9 cellular contexts compared by ENCODE assay signal in genomic region chr3:30548605-30549004, GRCh38. TPM values are rescaled to one million over a fixed set of nuclear protein-coding genes. Genes with fewer than 3 reads are reported as not detected.
DNase-seq lines count a peak whose midpoint lies in the region; ATAC-seq and TF ChIP-seq lines count a peak whose summit lies in the region.
"Had no signal": no experiment of that assay in that cellular context is flagged by ENCODE, and none has a peak within 500 bp of the region (broad histone marks: within the 10 kb centered on the region; RNA-seq: fewer than 3 reads in every experiment).

No MANE protein-coding gene starts in this region.

- TF ChIP-seq CTCF in GM12865 (IDR thresholded peaks at IDR 0.05; ENCODE audit: insufficient read depth, low read depth, low read length, missing control alignments): no peak
- TF ChIP-seq CTCF in nephron progenitor cell (IDR thresholded peaks at IDR 0.05): no peak

- peaks cover 11% of the 10 kb centered on the region for H3K9me3 Mint-ChIP-seq in activated T-helper 1 cell treated with anti-CD3 and anti-CD28 coated beads, Interleukin-12 subunit alpha, Interleukin-12 subunit beta, Interleukin-2, Interleukin-4 antibody, amounts not matched to agents 30 ng/mL and 10 ng/mL and 1 ng/mL, durations not matched to agents 14 hours and 24 hours and 36 hours
- no peaks in the 10 kb centered on the region for H3K9me3 Mint-ChIP-seq in nephron progenitor cell

- peaks cover 2% of the 10 kb centered on the region for H3K36me3 Mint-ChIP-seq in activated T-helper 1 cell treated with anti-CD3 and anti-CD28 coated beads, Interleukin-12 subunit alpha, Interleukin-12 subunit beta, Interleukin-2, Interleukin-4 antibody, amounts not matched to agents 30 ng/mL and 10 ng/mL and 1 ng/mL, durations not matched to agents 14 hours and 24 hours and 36 hours (ENCODE audit: low read depth)
- no peaks in the 10 kb centered on the region for H3K36me3 Mint-ChIP-seq in nephron progenitor cell (ENCODE audit: low read depth)
- H3K36me3 Mint-ChIP-seq: activated naive CD8-positive, alpha-beta T cell had no signal

- H3K4me1 Mint-ChIP-seq in activated T-helper 1 cell treated with anti-CD3 and anti-CD28 coated beads, Interleukin-12 subunit alpha, Interleukin-12 subunit beta, Interleukin-2, Interleukin-4 antibody, amounts not matched to agents 30 ng/mL and 10 ng/mL and 1 ng/mL, durations not matched to agents 14 hours and 24 hours and 36 hours (ENCODE audit: low read depth): peaks cover 28% of the 10 kb centered on the region
- peaks cover 8% of the 10 kb centered on the region for H3K4me1 Mint-ChIP-seq in nephron progenitor cell

- no peak for ATAC-seq in HG03342 (IDR thresholded peaks at IDR 0.05; ENCODE audit: unreplicated experiment)

- intact Hi-C loops in activated T-helper 1 cell treated with anti-CD3 and anti-CD28 coated beads, Interleukin-12 subunit alpha, Interleukin-12 subunit beta, Interleukin-2, Interleukin-4 antibody, amounts not matched to agents 30 ng/mL and 10 ng/mL and 1 ng/mL, durations not matched to agents 14 hours and 24 hours and 36 hours (cut with micrococcal nuclease): loop anchor here (5.0 kb wide), 2 partner anchors 54 to 201 kb away; no protein-coding TSS in a partner anchor

- H3K4me3 ChIP-seq in GM12865 (ENCODE audit: low read depth, low read length): no peak overlapping the region

- H3K4me3 Mint-ChIP-seq in activated T-helper 1 cell treated with anti-CD3 and anti-CD28 coated beads, Interleukin-12 subunit alpha, Interleukin-12 subunit beta, Interleukin-2, Interleukin-4 antibody, amounts not matched to agents 30 ng/mL and 10 ng/mL and 1 ng/mL, durations not matched to agents 14 hours and 24 hours and 36 hours: no peak overlapping the region
- H3K4me3 Mint-ChIP-seq in nephron progenitor cell: no peak overlapping the region
- H3K4me3 Mint-ChIP-seq: activated naive CD8-positive, alpha-beta T cell had no signal

- peak; percentile 25 for DNase-seq in GM12865 (ENCODE audit: low read depth)
- DNase-seq in HT-29 (ENCODE audit: low spot score): peak; percentile 11
- peak; percentile 15 for DNase-seq in activated T-helper 1 cell treated with anti-CD3 and anti-CD28 coated beads, Interleukin-12 subunit alpha, Interleukin-12 subunit beta, Interleukin-2, Interleukin-4 antibody, amounts not matched to agents 30 ng/mL and 10 ng/mL and 1 ng/mL, durations not matched to agents 14 hours and 24 hours and 36 hours (ENCODE audit: low spot score)
- peak; percentile 2 for DNase-seq in nephron progenitor cell
- no peak for DNase-seq in NCI-H2107 (lab: John Stamatoyannopoulos, UW)
- DNase-seq in NCI-H526 (lab: John Stamatoyannopoulos, UW): no peak
- no peak for DNase-seq in SW480 (ENCODE audit: low spot score)

- peaks cover 3% of the 10 kb centered on the region for H3K27me3 Mint-ChIP-seq in activated T-helper 1 cell treated with anti-CD3 and anti-CD28 coated beads, Interleukin-12 subunit alpha, Interleukin-12 subunit beta, Interleukin-2, Interleukin-4 antibody, amounts not matched to agents 30 ng/mL and 10 ng/mL and 1 ng/mL, durations not matched to agents 14 hours and 24 hours and 36 hours (ENCODE audit: insufficient read depth)
- H3K27me3 Mint-ChIP-seq in nephron progenitor cell (ENCODE audit: low read depth, poor library complexity): no peaks in the 10 kb centered on the region
- H3K27me3 Mint-ChIP-seq: activated naive CD8-positive, alpha-beta T cell had no signal

- no peak overlapping the region for H3K27ac Mint-ChIP-seq in activated T-helper 1 cell treated with anti-CD3 and anti-CD28 coated beads, Interleukin-12 subunit alpha, Interleukin-12 subunit beta, Interleukin-2, Interleukin-4 antibody, amounts not matched to agents 30 ng/mL and 10 ng/mL and 1 ng/mL, durations not matched to agents 14 hours and 24 hours and 36 hours
- H3K27ac Mint-ChIP-seq in nephron progenitor cell: no peak overlapping the region
- H3K27ac Mint-ChIP-seq: activated naive CD8-positive, alpha-beta T cell had no signal

RNA-seq across cellular contexts. Expression of gene TGFBR2, which starts 57.8 kb away (rescaled TPM):
- 42.2 and 42.9 TPM in 2 replicates for total RNA-seq in HT-29 (2014; rRNA removed; shearing (Covaris generic))
- 58.2 and 59.6 TPM in 2 replicates for total RNA-seq in activated T-helper 1 cell treated with anti-CD3 and anti-CD28 coated beads, Interleukin-12 subunit alpha, Interleukin-12 subunit beta, Interleukin-2, Interleukin-4 antibody, amounts not matched to agents 30 ng/mL and 10 ng/mL and 1 ng/mL, durations not matched to agents 14 hours and 24 hours and 36 hours

Comparison
In these comparisons a context has a peak if more than half of its experiments do, and no peak if none do; other contexts are left out.
1. DNase-seq: peak in GM12865 (single experiment), HT-29 (single experiment), activated T-helper 1 cell treated with anti-CD3 and anti-CD28 coated beads, Interleukin-12 subunit alpha, Interleukin-12 subunit beta, Interleukin-2, Interleukin-4 antibody, amounts not matched to agents 30 ng/mL and 10 ng/mL and 1 ng/mL, durations not matched to agents 14 hours and 24 hours and 36 hours (single experiment) and nephron progenitor cell (single experiment); none in NCI-H2107 (single experiment), NCI-H526 (0 of 2) and SW480 (single experiment).